ENCODE assay signal across 1 cellular context in the genomic region with DNA sequence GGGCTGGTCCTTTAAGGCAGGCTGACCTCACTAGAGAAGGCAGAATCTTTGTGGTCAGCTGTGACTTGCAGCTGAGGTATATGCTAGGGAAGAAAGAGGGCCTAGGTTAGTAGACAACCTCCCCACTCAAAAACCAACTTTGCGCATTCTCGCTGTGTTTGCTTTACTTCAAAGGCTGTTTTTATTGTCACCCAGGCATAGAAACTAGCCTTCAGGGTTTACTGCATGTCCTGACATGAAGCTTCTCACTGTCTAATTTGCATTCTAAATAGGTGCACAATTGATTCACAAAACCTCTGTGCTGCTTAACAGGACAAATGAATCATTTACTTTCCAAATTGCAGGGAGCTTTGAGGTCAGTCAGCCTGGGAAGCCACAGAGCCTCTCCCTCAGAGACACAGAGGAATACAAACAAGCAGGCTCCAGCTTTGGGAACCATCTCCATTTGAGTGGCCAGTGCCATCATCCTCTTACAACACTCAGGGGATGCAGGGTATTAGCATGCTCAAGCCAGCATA.
TF ChIP-seq lines count a peak whose summit lies in the region.

No MANE protein-coding gene starts in this region.

TF ChIP-seq in GM12878, 131 proteins besides CTCF, POLR2A, EP300 and RAD21 (continued from another document):
- TF ChIP-seq SMC3 (IDR thresholded peaks at IDR 0.05; ENCODE audit: borderline replicate concordance, low read length) (no peak), SREBF2 (IDR thresholded peaks at IDR 0.05; ENCODE audit: low read length) (no peak), ESRRA (IDR thresholded peaks at IDR 0.05; ENCODE audit: low read length) (no peak), MTA2 (IDR thresholded peaks at IDR 0.05; ENCODE audit: low read depth) (peak; percentile 39; the same call in 1 of the 2 replicates), CREB1 (IDR thresholded peaks at IDR 0.05; ENCODE audit: low read depth) (peak; percentile 37; the same call in 1 of the 2 replicates), FOXM1 (IDR thresholded peaks at IDR 0.05; ENCODE audit: low read depth, low read length) (peak; percentile 17; the same call in 1 of the 2 replicates), MTA3 (IDR thresholded peaks at IDR 0.05; ENCODE audit: borderline replicate concordance, low read length) (peak; percentile 81), CHD1 (IDR thresholded peaks at IDR 0.05; ENCODE audit: low read depth, low read length) (peak; percentile 71; the same call in 1 of the 2 replicates), IKZF2 (IDR thresholded peaks at IDR 0.05) (peak; percentile 34 to 64; a peak in 2 of 4 replicates), CEBPB (IDR thresholded peaks at IDR 0.05; ENCODE audit: borderline replicate concordance in 1 of 2, low read depth in 2 of 2, low read length in 2 of 2) (no peak), ZNF207 (IDR thresholded peaks at IDR 0.05; ENCODE audit: borderline replicate concordance) (no peak), EED (IDR thresholded peaks at IDR 0.05; ENCODE audit: low read depth) (peak; percentile 43; the same call in 1 of the 2 replicates), ATF7 (IDR thresholded peaks at IDR 0.05; ENCODE audit: low read depth) (peak; percentile 50; the same call in 1 of the 2 replicates), ETV6 (conservative IDR thresholded peaks at IDR 0.05 in 1 of 2, IDR thresholded peaks at IDR 0.05 in 1 of 2; ENCODE audit: borderline replicate concordance in 1 of 2, low read depth in 1 of 2) (peak in 1 of 2 experiments; percentile 31; a peak in 1 of 4 replicates), ZNF217 (IDR thresholded peaks at IDR 0.05) (no peak), MEF2B (IDR thresholded peaks at IDR 0.05; ENCODE audit: partially characterized antibody, poor library complexity, severe bottlenecking) (peak; percentile 24), TCF12 (IDR thresholded peaks at IDR 0.05; ENCODE audit: low read depth, low read length) (0 out of 2 replicates have a peak, but pooled peaks have one; percentile 54), IRF4 (IDR thresholded peaks at IDR 0.05; ENCODE audit: low read depth, low read length) (peak; percentile 60; the same call in 1 of the 2 replicates), CBFB (IDR thresholded peaks at IDR 0.05; ENCODE audit: low read depth) (peak; percentile 67), NFIC (IDR thresholded peaks at IDR 0.05; ENCODE audit: low read depth, low read length) (peak; percentile 64), POU2F2 (IDR thresholded peaks at IDR 0.05; ENCODE audit: borderline replicate concordance, low read depth, low read length) (peak; percentile 92), ZBED1 (IDR thresholded peaks at IDR 0.05; ENCODE audit: borderline replicate concordance) (peak; percentile 67; the same call in 1 of the 2 replicates)
- TF ChIP-seq, protein P1, sequence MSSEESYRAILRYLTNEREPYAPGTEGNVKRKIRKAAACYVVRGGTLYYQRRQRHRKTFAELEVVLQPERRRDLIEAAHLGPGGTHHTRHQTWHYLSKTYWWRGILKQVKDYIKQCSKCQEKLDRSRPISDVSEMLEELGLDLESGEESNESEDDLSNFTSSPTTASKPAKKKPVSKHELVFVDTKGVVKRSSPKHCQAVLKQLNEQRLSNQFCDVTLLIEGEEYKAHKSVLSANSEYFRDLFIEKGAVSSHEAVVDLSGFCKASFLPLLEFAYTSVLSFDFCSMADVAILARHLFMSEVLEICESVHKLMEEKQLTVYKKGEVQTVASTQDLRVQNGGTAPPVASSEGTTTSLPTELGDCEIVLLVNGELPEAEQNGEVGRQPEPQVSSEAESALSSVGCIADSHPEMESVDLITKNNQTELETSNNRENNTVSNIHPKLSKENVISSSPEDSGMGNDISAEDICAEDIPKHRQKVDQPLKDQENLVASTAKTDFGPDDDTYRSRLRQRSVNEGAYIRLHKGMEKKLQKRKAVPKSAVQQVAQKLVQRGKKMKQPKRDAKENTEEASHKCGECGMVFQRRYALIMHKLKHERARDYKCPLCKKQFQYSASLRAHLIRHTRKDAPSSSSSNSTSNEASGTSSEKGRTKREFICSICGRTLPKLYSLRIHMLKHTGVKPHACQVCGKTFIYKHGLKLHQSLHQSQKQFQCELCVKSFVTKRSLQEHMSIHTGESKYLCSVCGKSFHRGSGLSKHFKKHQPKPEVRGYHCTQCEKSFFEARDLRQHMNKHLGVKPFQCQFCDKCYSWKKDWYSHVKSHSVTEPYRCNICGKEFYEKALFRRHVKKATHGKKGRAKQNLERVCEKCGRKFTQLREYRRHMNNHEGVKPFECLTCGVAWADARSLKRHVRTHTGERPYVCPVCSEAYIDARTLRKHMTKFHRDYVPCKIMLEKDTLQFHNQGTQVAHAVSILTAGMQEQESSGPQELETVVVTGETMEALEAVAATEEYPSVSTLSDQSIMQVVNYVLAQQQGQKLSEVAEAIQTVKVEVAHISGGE (CRISPR knock-in tag; IDR thresholded peaks at IDR 0.05), result no peak
- TF ChIP-seq, protein P2, sequence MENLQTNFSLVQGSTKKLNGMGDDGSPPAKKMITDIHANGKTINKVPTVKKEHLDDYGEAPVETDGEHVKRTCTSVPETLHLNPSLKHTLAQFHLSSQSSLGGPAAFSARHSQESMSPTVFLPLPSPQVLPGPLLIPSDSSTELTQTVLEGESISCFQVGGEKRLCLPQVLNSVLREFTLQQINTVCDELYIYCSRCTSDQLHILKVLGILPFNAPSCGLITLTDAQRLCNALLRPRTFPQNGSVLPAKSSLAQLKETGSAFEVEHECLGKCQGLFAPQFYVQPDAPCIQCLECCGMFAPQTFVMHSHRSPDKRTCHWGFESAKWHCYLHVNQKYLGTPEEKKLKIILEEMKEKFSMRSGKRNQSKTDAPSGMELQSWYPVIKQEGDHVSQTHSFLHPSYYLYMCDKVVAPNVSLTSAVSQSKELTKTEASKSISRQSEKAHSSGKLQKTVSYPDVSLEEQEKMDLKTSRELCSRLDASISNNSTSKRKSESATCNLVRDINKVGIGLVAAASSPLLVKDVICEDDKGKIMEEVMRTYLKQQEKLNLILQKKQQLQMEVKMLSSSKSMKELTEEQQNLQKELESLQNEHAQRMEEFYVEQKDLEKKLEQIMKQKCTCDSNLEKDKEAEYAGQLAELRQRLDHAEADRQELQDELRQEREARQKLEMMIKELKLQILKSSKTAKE (IDR thresholded peaks at IDR 0.05; ENCODE audit: low read depth, poor library complexity, severe bottlenecking), result peak; percentile 89
- TF ChIP-seq, protein P3, sequence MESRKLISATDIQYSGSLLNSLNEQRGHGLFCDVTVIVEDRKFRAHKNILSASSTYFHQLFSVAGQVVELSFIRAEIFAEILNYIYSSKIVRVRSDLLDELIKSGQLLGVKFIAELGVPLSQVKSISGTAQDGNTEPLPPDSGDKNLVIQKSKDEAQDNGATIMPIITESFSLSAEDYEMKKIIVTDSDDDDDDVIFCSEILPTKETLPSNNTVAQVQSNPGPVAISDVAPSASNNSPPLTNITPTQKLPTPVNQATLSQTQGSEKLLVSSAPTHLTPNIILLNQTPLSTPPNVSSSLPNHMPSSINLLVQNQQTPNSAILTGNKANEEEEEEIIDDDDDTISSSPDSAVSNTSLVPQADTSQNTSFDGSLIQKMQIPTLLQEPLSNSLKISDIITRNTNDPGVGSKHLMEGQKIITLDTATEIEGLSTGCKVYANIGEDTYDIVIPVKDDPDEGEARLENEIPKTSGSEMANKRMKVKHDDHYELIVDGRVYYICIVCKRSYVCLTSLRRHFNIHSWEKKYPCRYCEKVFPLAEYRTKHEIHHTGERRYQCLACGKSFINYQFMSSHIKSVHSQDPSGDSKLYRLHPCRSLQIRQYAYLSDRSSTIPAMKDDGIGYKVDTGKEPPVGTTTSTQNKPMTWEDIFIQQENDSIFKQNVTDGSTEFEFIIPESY (IDR thresholded peaks at IDR 0.05), result no peak
- TF ChIP-seq, protein P4, sequence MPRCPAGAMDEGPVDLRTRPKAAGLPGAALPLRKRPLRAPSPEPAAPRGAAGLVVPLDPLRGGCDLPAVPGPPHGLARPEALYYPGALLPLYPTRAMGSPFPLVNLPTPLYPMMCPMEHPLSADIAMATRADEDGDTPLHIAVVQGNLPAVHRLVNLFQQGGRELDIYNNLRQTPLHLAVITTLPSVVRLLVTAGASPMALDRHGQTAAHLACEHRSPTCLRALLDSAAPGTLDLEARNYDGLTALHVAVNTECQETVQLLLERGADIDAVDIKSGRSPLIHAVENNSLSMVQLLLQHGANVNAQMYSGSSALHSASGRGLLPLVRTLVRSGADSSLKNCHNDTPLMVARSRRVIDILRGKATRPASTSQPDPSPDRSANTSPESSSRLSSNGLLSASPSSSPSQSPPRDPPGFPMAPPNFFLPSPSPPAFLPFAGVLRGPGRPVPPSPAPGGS (IDR thresholded peaks at IDR 0.05; ENCODE audit: borderline replicate concordance, insufficient read depth, low read depth, low read length, poor library complexity, severe bottlenecking), result peak; percentile 38
- TF ChIP-seq, protein P5, sequence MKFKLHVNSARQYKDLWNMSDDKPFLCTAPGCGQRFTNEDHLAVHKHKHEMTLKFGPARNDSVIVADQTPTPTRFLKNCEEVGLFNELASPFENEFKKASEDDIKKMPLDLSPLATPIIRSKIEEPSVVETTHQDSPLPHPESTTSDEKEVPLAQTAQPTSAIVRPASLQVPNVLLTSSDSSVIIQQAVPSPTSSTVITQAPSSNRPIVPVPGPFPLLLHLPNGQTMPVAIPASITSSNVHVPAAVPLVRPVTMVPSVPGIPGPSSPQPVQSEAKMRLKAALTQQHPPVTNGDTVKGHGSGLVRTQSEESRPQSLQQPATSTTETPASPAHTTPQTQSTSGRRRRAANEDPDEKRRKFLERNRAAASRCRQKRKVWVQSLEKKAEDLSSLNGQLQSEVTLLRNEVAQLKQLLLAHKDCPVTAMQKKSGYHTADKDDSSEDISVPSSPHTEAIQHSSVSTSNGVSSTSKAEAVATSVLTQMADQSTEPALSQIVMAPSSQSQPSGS (IDR thresholded peaks at IDR 0.05; ENCODE audit: low read length), result peak; percentile 76
- TF ChIP-seq, protein P6, sequence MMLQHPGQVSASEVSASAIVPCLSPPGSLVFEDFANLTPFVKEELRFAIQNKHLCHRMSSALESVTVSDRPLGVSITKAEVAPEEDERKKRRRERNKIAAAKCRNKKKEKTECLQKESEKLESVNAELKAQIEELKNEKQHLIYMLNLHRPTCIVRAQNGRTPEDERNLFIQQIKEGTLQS (IDR thresholded peaks at IDR 0.05; ENCODE audit: borderline replicate concordance, extremely low read depth, low read depth, low read length), result no peak
